ENCODE assay signal across 1 cellular context in genomic region chr17:64506576-64507417, GRCh38.
TF ChIP-seq lines count a peak whose summit lies in the region.

Gene CEP95, plus strand, starts transcription at chr17:64506977. Its CDS starts 121 bp downstream, at chr17:64507098.

TF ChIP-seq in HEK293, 187 proteins besides CTCF, POLR2A, EP300 and RAD21 (continued from another document and continues in another):
- TF ChIP-seq ZNF362 (tag by site-specific recombination; IDR thresholded peaks at IDR 0.05), result no peak
- no peak for TF ChIP-seq SETDB1 (IDR thresholded peaks at IDR 0.05; ENCODE audit: insufficient read length, low read length)
- TF ChIP-seq ZSCAN23 (tag by site-specific recombination; IDR thresholded peaks at IDR 0.05), result peak; percentile 84
- no peak for TF ChIP-seq ZNF175 (tag by site-specific recombination; IDR thresholded peaks at IDR 0.05)
- no peak for TF ChIP-seq ZNF404 (tag by site-specific recombination; IDR thresholded peaks at IDR 0.05)
- peak; percentile 62 for TF ChIP-seq KLF16 (tag by site-specific recombination; IDR thresholded peaks at IDR 0.05)
- no peak; the same call in 1 of the 2 replicates for TF ChIP-seq PRDM1 (tag by site-specific recombination; IDR thresholded peaks at IDR 0.05)
- TF ChIP-seq ZNF692 (tag by site-specific recombination; IDR thresholded peaks at IDR 0.05), result peak; percentile 82
- no peak for TF ChIP-seq ZNF513 (tag by site-specific recombination; IDR thresholded peaks at IDR 0.05)
- TF ChIP-seq ZNF274 (IDR thresholded peaks at IDR 0.05; ENCODE audit: low read length), result no peak
- TF ChIP-seq ZNF274 (tag by site-specific recombination; IDR thresholded peaks at IDR 0.05; ENCODE audit: borderline replicate concordance), result no peak
- no peak for TF ChIP-seq ZNF239 (tag by site-specific recombination; IDR thresholded peaks at IDR 0.05)
- TF ChIP-seq ZNF596 (tag by site-specific recombination; IDR thresholded peaks at IDR 0.05), result no peak
- peak; percentile 79 for TF ChIP-seq ZNF600 (tag by site-specific recombination; IDR thresholded peaks at IDR 0.05)
- TF ChIP-seq ZEB2 (tag by site-specific recombination; IDR thresholded peaks at IDR 0.05), result peak; percentile 99
- peak; percentile 92 for TF ChIP-seq ZBTB10 (tag by site-specific recombination; IDR thresholded peaks at IDR 0.05)
- TF ChIP-seq ZNF148 (tag by site-specific recombination; IDR thresholded peaks at IDR 0.05; ENCODE audit: borderline replicate concordance), result no peak
- no peak for TF ChIP-seq ZNF140 (tag by site-specific recombination; IDR thresholded peaks at IDR 0.05)
- TF ChIP-seq ZNF785 (tag by site-specific recombination; IDR thresholded peaks at IDR 0.05), result 0 out of 2 replicates have a peak, but pooled peaks have one; percentile 44
- no peak for TF ChIP-seq ZFP41 (tag by site-specific recombination; IDR thresholded peaks at IDR 0.05; ENCODE audit: borderline replicate concordance)
- no peak for TF ChIP-seq ZNF555 (tag by site-specific recombination; conservative IDR thresholded peaks at IDR 0.05)
- TF ChIP-seq ZNF521 (tag by site-specific recombination; IDR thresholded peaks at IDR 0.05), result no peak
- no peak for TF ChIP-seq ATF2 (tag by site-specific recombination; IDR thresholded peaks at IDR 0.05; ENCODE audit: low read depth)
- TF ChIP-seq ZNF223 (tag by site-specific recombination; IDR thresholded peaks at IDR 0.05), result no peak
- TF ChIP-seq ZNF571 (tag by site-specific recombination; IDR thresholded peaks at IDR 0.05), result no peak
- TF ChIP-seq ZNF394 (tag by site-specific recombination; IDR thresholded peaks at IDR 0.05; ENCODE audit: borderline replicate concordance), result peak; percentile 68
- no peak for TF ChIP-seq ZNF354C (tag by site-specific recombination; IDR thresholded peaks at IDR 0.05; ENCODE audit: borderline replicate concordance, low read depth)
- TF ChIP-seq ZNF157 (tag by site-specific recombination; IDR thresholded peaks at IDR 0.05), result no peak
- TF ChIP-seq ZBTB11 (tag by site-specific recombination; conservative IDR thresholded peaks at IDR 0.05; ENCODE audit: low read depth), result peak; percentile 94
- TF ChIP-seq PRDM4 (tag by site-specific recombination; IDR thresholded peaks at IDR 0.05), result peak; percentile 53; the same call in 1 of the 2 replicates
- TF ChIP-seq ZNF654 (tag by site-specific recombination; IDR thresholded peaks at IDR 0.05; ENCODE audit: low read depth), result no peak
- TF ChIP-seq ZBTB7A (tag by site-specific recombination; IDR thresholded peaks at IDR 0.05; ENCODE audit: low read depth), result peak; percentile 96
- TF ChIP-seq ZNF10 (tag by site-specific recombination; IDR thresholded peaks at IDR 0.05), result no peak
- peak; percentile 25; the same call in 1 of the 2 replicates for TF ChIP-seq KLF1 (tag by site-specific recombination; IDR thresholded peaks at IDR 0.05)
- TF ChIP-seq ZNF26 (tag by site-specific recombination; IDR thresholded peaks at IDR 0.05), result no peak
- TF ChIP-seq GLIS2 (tag by site-specific recombination; IDR thresholded peaks at IDR 0.05), result peak; percentile 84
- no peak; the same call in 1 of the 2 replicates for TF ChIP-seq INSM2 (tag by site-specific recombination; IDR thresholded peaks at IDR 0.05)
- TF ChIP-seq ZNF292 (tag by site-specific recombination; IDR thresholded peaks at IDR 0.05; ENCODE audit: borderline replicate concordance, low read depth), result no peak
